Comparison of ENCODE assay signal across 16 cellular contexts in the genomic region with DNA sequence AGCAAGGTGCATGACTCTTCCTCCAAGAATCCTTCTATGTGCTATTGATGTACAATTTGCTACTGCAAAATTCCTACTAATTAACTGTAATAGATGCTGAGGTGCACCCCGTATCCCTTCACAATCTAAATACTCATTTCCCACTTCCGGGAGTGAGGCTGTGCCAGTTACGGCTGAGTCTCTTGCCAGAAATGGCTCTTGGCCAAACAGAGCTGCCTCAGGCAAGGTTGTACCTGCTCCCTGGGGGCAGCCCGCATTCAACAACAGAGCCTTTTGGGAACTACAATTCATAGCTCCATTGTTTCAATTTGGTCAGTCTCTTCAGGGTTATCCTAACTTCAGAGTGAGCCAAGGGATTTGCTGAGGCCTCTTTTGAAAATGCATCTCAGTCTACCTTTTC.
DNase-seq lines count a peak whose midpoint lies in the region; ATAC-seq and TF ChIP-seq lines count a peak whose summit lies in the region.
"Had no signal": no experiment of that assay in that cellular context is flagged by ENCODE, and none has a peak within 500 bp of the region (broad histone marks: within the 10 kb centered on the region; RNA-seq: fewer than 3 reads in every experiment).

No MANE protein-coding gene starts in this region.

- CTCF ChIA-PET in Calu3 (lab: Charles Lee): no interaction called here
- CTCF ChIA-PET in CD8-positive, alpha-beta memory T cell (lab: Charles Lee): no interaction called here

- no peaks in the 10 kb centered on the region for H3K36me3 Mint-ChIP-seq in Calu3 (ENCODE audit: insufficient read depth, unreplicated experiment)
- no peaks in the 10 kb centered on the region for H3K36me3 Mint-ChIP-seq in CD8-positive, alpha-beta memory T cell
- H3K36me3 Mint-ChIP-seq: stimulated activated effector memory CD8-positive, alpha-beta T cell treated with anti-CD3 and anti-CD28 coated beads, Interleukin-12 subunit alpha, Interleukin-12 subunit beta, amount 100 ng/mL, for 72 hours had no signal

- DNase-seq in Calu3: peak; percentile 73
- DNase-seq in NCI-H128 (lab: John Stamatoyannopoulos, UW; ENCODE audit: unreplicated experiment): peak; percentile 62
- DNase-seq in NCI-H345 treated with DMSO at 0.1 percent for 48 hours (lab: John Stamatoyannopoulos, UW; ENCODE audit: unreplicated experiment): peak; percentile 85
- DNase-seq in left colon: peak in 1 of 2 donors; percentile 4
- DNase-seq in CD8-positive, alpha-beta memory T cell: no peak
- DNase-seq in cerebellar nuclear complex (lab: John Stamatoyannopoulos, UW): no peak
- DNase-seq in H4 (ENCODE audit: low spot score): no peak
- no peak for DNase-seq in caudate nucleus (lab: John Stamatoyannopoulos, UW)
- DNase-seq: activated CD4-positive, alpha-beta T cell treated with anti-CD3 and anti-CD28 coated beads for 1 hour; activated T-cell treated with anti-CD3 and anti-CD28 coated beads, Interleukin-2, amount 50 U/mL, for 48 hours; HFFc6; NCI-H526; nucleus accumbens; T-helper 2 cell had no signal

- peak overlapping the region; percentile 53 for H3K27ac Mint-ChIP-seq in Calu3 (ENCODE audit: unreplicated experiment)
- H3K27ac Mint-ChIP-seq in CD8-positive, alpha-beta memory T cell: no peak overlapping the region
- H3K27ac Mint-ChIP-seq: HFFc6; stimulated activated effector memory CD8-positive, alpha-beta T cell treated with anti-CD3 and anti-CD28 coated beads, Interleukin-12 subunit alpha, Interleukin-12 subunit beta, amount 100 ng/mL, for 72 hours had no signal

- intact Hi-C loops in Calu3 (cut with micrococcal nuclease; ENCODE audit: unreplicated experiment): no loop called here
- intact Hi-C loops in left colon (cut with DNase I, micrococcal nuclease): no loop called here

- H3K36me3 ChIP-seq in CD8-positive, alpha-beta memory T cell (ENCODE audit: insufficient read depth, low read length): no peaks in the 10 kb centered on the region
- H3K36me3 ChIP-seq: vagina had no signal

- POLR2A ChIA-PET in CD8-positive, alpha-beta memory T cell (lab: Charles Lee): no interaction called here

- no peak for TF ChIP-seq CTCF in Calu3 (IDR thresholded peaks at IDR 0.05; ENCODE audit: unreplicated experiment)

- no peaks in the 10 kb centered on the region for H3K27me3 Mint-ChIP-seq in Calu3 (ENCODE audit: unreplicated experiment)
- H3K27me3 Mint-ChIP-seq in CD8-positive, alpha-beta memory T cell: no peaks in the 10 kb centered on the region

- no peak overlapping the region for H3K27ac ChIP-seq in CD8-positive, alpha-beta memory T cell (ENCODE audit: low read depth, low read length)
- no peak overlapping the region for H3K27ac ChIP-seq in caudate nucleus (ENCODE audit: low read depth, low read length)
- H3K27ac ChIP-seq: vagina had no signal

- H3K4me3 Mint-ChIP-seq in Calu3 (ENCODE audit: low read depth, unreplicated experiment): no peak overlapping the region
- no peak overlapping the region for H3K4me3 Mint-ChIP-seq in CD8-positive, alpha-beta memory T cell
- H3K4me3 Mint-ChIP-seq: HFFc6; stimulated activated effector memory CD8-positive, alpha-beta T cell treated with anti-CD3 and anti-CD28 coated beads, Interleukin-12 subunit alpha, Interleukin-12 subunit beta, amount 100 ng/mL, for 72 hours had no signal

- H3K4me1 ChIP-seq in CD8-positive, alpha-beta memory T cell (ENCODE audit: insufficient read depth, low read length): no peaks in the 10 kb centered on the region
- H3K4me1 ChIP-seq: vagina had no signal

- H3K9me3 ChIP-seq in CD8-positive, alpha-beta memory T cell (ENCODE audit: low read length): no peaks in the 10 kb centered on the region
- H3K9me3 ChIP-seq: vagina had no signal

- H3K9me3 Mint-ChIP-seq in Calu3 (ENCODE audit: low read depth, unreplicated experiment): no peaks in the 10 kb centered on the region
- peaks cover 0 to 6% (median 3%) of the 10 kb centered on the region in 5 donors for H3K9me3 Mint-ChIP-seq in CD8-positive, alpha-beta memory T cell

- H3K4me1 Mint-ChIP-seq in Calu3 (ENCODE audit: low read depth, unreplicated experiment): peaks cover 21% of the 10 kb centered on the region
- H3K4me1 Mint-ChIP-seq in CD8-positive, alpha-beta memory T cell: no peaks in the 10 kb centered on the region
- H3K4me1 Mint-ChIP-seq: stimulated activated effector memory CD8-positive, alpha-beta T cell treated with anti-CD3 and anti-CD28 coated beads, Interleukin-12 subunit alpha, Interleukin-12 subunit beta, amount 100 ng/mL, for 72 hours had no signal

- no peak overlapping the region for H3K4me3 ChIP-seq in CD8-positive, alpha-beta memory T cell (ENCODE audit: low read length)
- H3K4me3 ChIP-seq: vagina had no signal

- BruUV-seq in Calu3 (replicated peaks; lab: Mats Ljungman, UMichigan): no TSS peak

- ATAC-seq in left colon: peak; percentile 47
- ATAC-seq: stimulated activated effector memory CD8-positive, alpha-beta T cell treated with anti-CD3 and anti-CD28 coated beads, Interleukin-12 subunit alpha, Interleukin-12 subunit beta, amount 100 ng/mL, for 72 hours had no signal

- H3K27me3 ChIP-seq in CD8-positive, alpha-beta memory T cell (ENCODE audit: insufficient read depth, low read length, poor library complexity, severe bottlenecking): no peaks in the 10 kb centered on the region
- H3K27me3 ChIP-seq: vagina had no signal

Comparison
In these comparisons a context has a peak if more than half of its experiments do, and no peak if none do; other contexts are left out.
1. DNase-seq: peak in Calu3 (single experiment), NCI-H128 (single experiment) and NCI-H345 treated with DMSO at 0.1 percent for 48 hours (single experiment); none in CD8-positive, alpha-beta memory T cell (0 of 5), cerebellar nuclear complex (0 of 2), H4 (single experiment) and caudate nucleus (0 of 61).